Comparison of ENCODE assay signal across 9 cellular contexts in genomic region chr21:38211321-38211720, GRCh38. TPM values are rescaled to one million over a fixed set of nuclear protein-coding genes. Genes with fewer than 3 reads are reported as not detected.
"Had no signal": no experiment of that assay in that cellular context is flagged by ENCODE, and none has a peak within 500 bp of the region (broad histone marks: within the 10 kb centered on the region; RNA-seq: fewer than 3 reads in every experiment).

No MANE protein-coding gene starts in this region.

- H2AFZ ChIP-seq: GM23338 had no signal

- H3K27ac ChIP-seq: HL-60, KMS-11 had no signal

- ATAC-seq: GM23338, HepG2 had no signal

- H3K4me3 Mint-ChIP-seq: GM23338, H9, IgD-negative memory B cell had no signal

- H3K4me1 Mint-ChIP-seq: IgD-negative memory B cell had no signal

- H3K4me3 ChIP-seq: GM23338 had no signal

- H3K36me3 Mint-ChIP-seq: IgD-negative memory B cell had no signal

- DNase-seq: H9, HCEC 1CT, KBM-7 had no signal

- H3K4me2 ChIP-seq: GM23338, KMS-11 had no signal

- H3K27me3 Mint-ChIP-seq: IgD-negative memory B cell had no signal

- H3K9me3 Mint-ChIP-seq: IgD-negative memory B cell had no signal

- H3K27ac Mint-ChIP-seq: GM23338, H9, IgD-negative memory B cell had no signal

- H3K9ac ChIP-seq: KMS-11 had no signal

RNA-seq across cellular contexts. Expression of gene KCNJ15, which starts 45.5 kb away (rescaled TPM):
- total RNA-seq: GM23338, H1, H9, HepG2 had no signal
- polyA plus RNA-seq: GM23338, HepG2, IgD-negative memory B cell had no signal
